In the genomic region with DNA sequence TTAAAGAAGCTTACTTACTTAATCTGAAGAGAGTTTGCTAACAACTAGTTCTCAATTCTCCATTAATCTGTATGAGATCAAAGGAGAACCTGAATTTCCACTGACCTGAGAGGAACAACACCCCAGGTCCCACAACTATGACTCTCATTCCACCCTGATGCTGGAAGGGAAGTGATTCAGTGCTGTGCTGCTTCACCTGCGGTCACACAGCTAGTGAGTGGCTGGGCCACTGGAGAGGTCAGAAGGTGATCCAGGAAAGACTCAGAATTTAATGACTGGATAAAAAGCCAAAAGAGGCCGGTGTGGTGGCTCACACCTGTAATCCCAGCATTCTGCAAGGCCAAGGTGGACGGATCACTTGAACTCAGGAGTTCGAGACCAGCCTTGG, we compare ENCODE assay signal across 18 cellular contexts. TPM values are rescaled to one million over a fixed set of nuclear protein-coding genes. Genes with fewer than 3 reads are reported as not detected.
DNase-seq lines count a peak whose midpoint lies in the region; ATAC-seq and TF ChIP-seq lines count a peak whose summit lies in the region.
"Had no signal": no experiment of that assay in that cellular context is flagged by ENCODE, and none has a peak within 500 bp of the region (broad histone marks: within the 10 kb centered on the region; RNA-seq: fewer than 3 reads in every experiment).

No MANE protein-coding gene starts in this region.

- WGBS in heart right ventricle, 2 donors, result 86 to 97% methylated on average over 4 of the region's 4 CpGs
- 75 to 78% methylated on average over 4 of the region's 4 CpGs for WGBS in esophagus, 2 donors

- H3K4me3 ChIP-seq in heart right ventricle (no peak overlapping the region), esophagus (ENCODE audit: low read depth in 1 of 2, low read length in 2 of 2) (no peak overlapping the region), muscle layer of duodenum (ENCODE audit: low read depth in 1 of 2, low read length in 2 of 2) (no peak overlapping the region), uterus (no peak overlapping the region)

- intact Hi-C loops in heart right ventricle (cut with DNase I) (no loop called here), left ventricle myocardium superior (cut with micrococcal nuclease) (no loop called here), uterus (cut with DNase I; ENCODE audit: low total_unique reads) (no loop called here)

- peaks cover 21 to 100% (median 92%) of the 10 kb centered on the region in 9 donors for H3K4me1 ChIP-seq in heart right ventricle
- H3K4me1 ChIP-seq in esophagus (ENCODE audit: control insufficient read depth in 2 of 2, insufficient read depth in 2 of 2, low read length in 1 of 2), result peaks cover 3 to 9% of the 10 kb centered on the region in 2 donors
- H3K4me1 ChIP-seq in muscle layer of duodenum (ENCODE audit: control insufficient read depth in 1 of 2, insufficient read depth in 2 of 2, low read length in 2 of 2), result peaks cover 5 to 50% of the 10 kb centered on the region in 2 donors
- H3K4me1 ChIP-seq in uterus, result no peaks in the 10 kb centered on the region

- H3K36me3 ChIP-seq in heart right ventricle (peaks cover 0 to 4% (median 0%) of the 10 kb centered on the region in 9 donors), esophagus (ENCODE audit: control insufficient read depth in 2 of 2, insufficient read depth in 2 of 2, low read length in 1 of 2) (no peaks in the 10 kb centered on the region), muscle layer of duodenum (ENCODE audit: control insufficient read depth in 1 of 2, insufficient read depth in 2 of 2, low read length in 2 of 2) (no peaks in the 10 kb centered on the region), uterus (no peaks in the 10 kb centered on the region)

- TF ChIP-seq CTCF in heart right ventricle (IDR thresholded peaks at IDR 0.05) (no peak), uterus (IDR thresholded peaks at IDR 0.05) (no peak)

- ATAC-seq in heart right ventricle (no peak), left ventricle myocardium superior (no peak), HG03196 (IDR thresholded peaks at IDR 0.05; ENCODE audit: unreplicated experiment) (no peak), HG02973 (IDR thresholded peaks at IDR 0.05; ENCODE audit: unreplicated experiment) (no peak), HG02588 (IDR thresholded peaks at IDR 0.05; ENCODE audit: unreplicated experiment) (no peak)
- ATAC-seq: left colon had no signal

- H3K27ac ChIP-seq in heart right ventricle, result peak overlapping the region in 8 of 10 donors; percentile 3 to 92 (median 89)
- peak overlapping the region; percentile 85 to 94 for H3K27ac ChIP-seq in esophagus (ENCODE audit: low read depth in 2 of 2, low read length in 1 of 2)
- peak overlapping the region; percentile 89 for H3K27ac ChIP-seq in muscle layer of duodenum (ENCODE audit: low read length)
- peak overlapping the region; percentile 77 to 94 for H3K27ac ChIP-seq in uterus

- DNase-seq in heart right ventricle (no peak), left ventricle myocardium superior (no peak), uterus (no peak)
- DNase-seq: activated CD4-positive, alpha-beta T cell treated with anti-CD3 and anti-CD28 coated beads, Interleukin-2, amount 50 U/mL, for 1 hour; activated T-cell treated with anti-CD3 and anti-CD28 coated beads for 4 hours; amygdala; foreskin fibroblast; left colon; NCI-H1436 treated with DMSO at 0.1 percent for 48 hours; NCI-H2171; NCI-H526; SIG-M5; stimulated activated CD4-positive, alpha-beta T cell treated with anti-CD3 and anti-CD28 coated beads, Interleukin-2, amount 100 ng/mL, for 24 hours had no signal

- H3K9me3 ChIP-seq in heart right ventricle, result no peaks in the 10 kb centered on the region
- H3K9me3 ChIP-seq in esophagus (ENCODE audit: control insufficient read depth in 2 of 2, insufficient read depth in 1 of 2, low read depth in 1 of 2, low read length in 1 of 2), result no peaks in the 10 kb centered on the region
- H3K9me3 ChIP-seq in muscle layer of duodenum (ENCODE audit: control insufficient read depth in 1 of 2, low read length in 2 of 2), result no peaks in the 10 kb centered on the region
- no peaks in the 10 kb centered on the region for H3K9me3 ChIP-seq in uterus

- H3K27me3 ChIP-seq in heart right ventricle (no peaks in the 10 kb centered on the region), esophagus (ENCODE audit: control insufficient read depth in 1 of 2, insufficient read depth in 2 of 2, low read length in 2 of 2) (no peaks in the 10 kb centered on the region), muscle layer of duodenum (ENCODE audit: low read depth, low read length) (no peaks in the 10 kb centered on the region), uterus (no peaks in the 10 kb centered on the region)

- no peak for TF ChIP-seq POLR2A in uterus (IDR thresholded peaks at IDR 0.05)

RNA-seq across cellular contexts. Expression of a gene that starts 23.6 kb away (rescaled TPM):
- total RNA-seq in heart right ventricle (1,000 to 10,000 TPM in 6 of 10 donors, 100 to 1,000 TPM in 4; 528 to 1,253 (median 1,130) TPM), left ventricle myocardium superior (703 TPM), uterus (100 to 1,000 TPM in 3 of 4 donors, 10 to 100 TPM in 1; 89.9 to 422 (median 271) TPM)
- polyA plus RNA-seq in heart right ventricle (100 to 1,000 TPM; 140 to 350 TPM), esophagus (10 to 100 TPM; 32.7 to 66.3 TPM)
